ENCODE assay signal across 19 cellular contexts in genomic region chr6:90502381-90502780, GRCh38.
A peak's percentile ranks its signal among the peaks of the same experiment; 100 is the strongest.
DNase-seq lines count a peak whose midpoint lies in the region; ATAC-seq and TF ChIP-seq lines count a peak whose summit lies in the region.
"Had no signal": no experiment of that assay in that cellular context is flagged by ENCODE, and none has a peak within 500 bp of the region (broad histone marks: within the 10 kb centered on the region; RNA-seq: fewer than 3 reads in every experiment).

No MANE protein-coding gene starts in this region.

- H3K9me3 ChIP-seq in Caco-2 (no peaks in the 10 kb centered on the region), HCT116 (ENCODE audit: control insufficient read depth in 1 of 2, insufficient read depth in 1 of 2, low read depth in 1 of 2, low read length in 2 of 2) (no peaks in the 10 kb centered on the region), iPS-20b (ENCODE audit: insufficient read depth, low read depth, low read length) (no peaks in the 10 kb centered on the region)

- CTCF ChIA-PET in Caco-2 (lab: Charles Lee) (no interaction called here), HCT116 (lab: Charles Lee) (no interaction called here)

- BruUV-seq in Caco-2 (replicated peaks; lab: Mats Ljungman, UMichigan) = no TSS peak
- no TSS peak for BruUV-seq in HCT116 (replicated peaks; lab: Mats Ljungman, UMichigan)

- peaks cover 13% of the 10 kb centered on the region for H3K4me1 Mint-ChIP-seq in Caco-2 (ENCODE audit: low read depth, unreplicated experiment)

- H3K9me2 ChIP-seq in HCT116 (ENCODE audit: insufficient read depth) = no peaks in the 10 kb centered on the region

- no peak for TF ChIP-seq POLR2A in HCT116 (IDR thresholded peaks at IDR 0.05; ENCODE audit: borderline replicate concordance, extremely low read depth, insufficient read depth, insufficient read length)

- intact Hi-C loops in Caco-2 (cut with micrococcal nuclease; ENCODE audit: unreplicated experiment) (no loop called here), HCT116 (cut with micrococcal nuclease) (no loop called here)

- H3K79me2 ChIP-seq in HCT116 (ENCODE audit: insufficient read depth, low read length) = no peaks in the 10 kb centered on the region

- no peak for TF ChIP-seq CTCF in Caco-2 (IDR thresholded peaks at IDR 0.05; ENCODE audit: insufficient read depth in 1 of 2, low read depth in 1 of 2, low read length in 1 of 2, severe bottlenecking in 1 of 2, unreplicated experiment in 1 of 2)
- no peak for TF ChIP-seq CTCF in HCT116 (IDR thresholded peaks at IDR 0.05 in 2 of 3, conservative IDR thresholded peaks at IDR 0.05 in 1 of 3; ENCODE audit: borderline replicate concordance in 1 of 3, insufficient read depth in 1 of 3, low read depth in 2 of 3, low read length in 2 of 3)

- no peaks in the 10 kb centered on the region for H3K36me3 ChIP-seq in Caco-2 (ENCODE audit: control insufficient read depth, insufficient read depth, low read length)
- H3K36me3 ChIP-seq in HCT116 (ENCODE audit: control insufficient read depth in 1 of 2, insufficient read depth in 2 of 2, low read length in 2 of 2) = no peaks in the 10 kb centered on the region
- H3K36me3 ChIP-seq in iPS-20b (ENCODE audit: insufficient read depth, low read depth, low read length) = no peaks in the 10 kb centered on the region

- H3K4me1 ChIP-seq in Caco-2 (peaks cover 23% of the 10 kb centered on the region), HCT116 (ENCODE audit: control insufficient read depth in 1 of 2, insufficient read depth in 2 of 2, low read length in 2 of 2) (peaks cover 0 to 13% of the 10 kb centered on the region in 2 experiments; a peak in 2 of 4 replicates), iPS-20b (ENCODE audit: insufficient read depth, low read length) (peaks cover 18% of the 10 kb centered on the region)

- peaks cover 7% of the 10 kb centered on the region for H3K36me3 Mint-ChIP-seq in Caco-2 (ENCODE audit: insufficient read depth, unreplicated experiment)
- H3K36me3 Mint-ChIP-seq: IgD-negative memory B cell, T-cell had no signal

- no peak overlapping the region for H3K27ac ChIP-seq in HCT116 (ENCODE audit: low read depth, low read length)
- peak overlapping the region; percentile 27 for H3K27ac ChIP-seq in iPS-20b (ENCODE audit: low read length)
- H3K27ac ChIP-seq: C4-2B, SK-N-MC had no signal

- ATAC-seq in HCT116 (no peak), HG03280 (IDR thresholded peaks at IDR 0.05; ENCODE audit: unreplicated experiment) (no peak)
- ATAC-seq: Right ventricle myocardium inferior had no signal

- no peaks in the 10 kb centered on the region; the same call in 1 of the 2 replicates for H3K27me3 ChIP-seq in Caco-2 (replicated peaks; ENCODE audit: control insufficient read depth, insufficient read depth, low read length)
- no peaks in the 10 kb centered on the region for H3K27me3 ChIP-seq in HCT116 (ENCODE audit: insufficient read depth, low read length)
- H3K27me3 ChIP-seq in iPS-20b (ENCODE audit: insufficient read depth, low read length) = no peaks in the 10 kb centered on the region

- POLR2A ChIA-PET in Caco-2 (lab: Charles Lee) (no interaction called here), HCT116 (lab: Charles Lee) (no interaction called here)

- H3K9ac ChIP-seq in HCT116 (ENCODE audit: low read length) (no peak overlapping the region), iPS-20b (ENCODE audit: low read depth, low read length) (peak overlapping the region; percentile 17; the same call in 1 of the 2 replicates)

- H4K20me1 ChIP-seq in HCT116 (ENCODE audit: insufficient read depth) = no peaks in the 10 kb centered on the region

- peak overlapping the region; percentile 26; the same call in 1 of the 2 replicates for H3K4me2 ChIP-seq in HCT116 (ENCODE audit: low read length)

- no peak for TF ChIP-seq RAD21 in HCT116 (IDR thresholded peaks at IDR 0.05; ENCODE audit: low read depth)

- no peak overlapping the region for H2AFZ ChIP-seq in HCT116 (ENCODE audit: low read depth, low read length, poor library complexity, severe bottlenecking)

- H3K4me3 Mint-ChIP-seq in Caco-2 (ENCODE audit: unreplicated experiment) = no peak overlapping the region
- H3K4me3 Mint-ChIP-seq: IgD-negative memory B cell, T-cell had no signal

- H3K4me3 ChIP-seq in Caco-2 (ENCODE audit: low read depth, low read length) = no peak overlapping the region
- no peak overlapping the region for H3K4me3 ChIP-seq in HCT116 (replicated peaks in 1 of 2; ENCODE audit: low read depth in 1 of 2, low read length in 2 of 2)
- H3K4me3 ChIP-seq in iPS-20b (ENCODE audit: low read length) = no peak overlapping the region
- H3K4me3 ChIP-seq: SK-N-MC had no signal

- no peaks in the 10 kb centered on the region for H3K9me3 Mint-ChIP-seq in Caco-2 (ENCODE audit: unreplicated experiment)
- H3K9me3 Mint-ChIP-seq: IgD-negative memory B cell, T-cell had no signal

- H3K27me3 Mint-ChIP-seq in Caco-2 (ENCODE audit: insufficient read depth, unreplicated experiment) = no peaks in the 10 kb centered on the region
- H3K27me3 Mint-ChIP-seq: IgD-negative memory B cell, T-cell had no signal

- H3K27ac Mint-ChIP-seq in Caco-2 (ENCODE audit: unreplicated experiment) = peak overlapping the region; percentile 92
- H3K27ac Mint-ChIP-seq: IgD-negative memory B cell had no signal

- DNase-seq in Caco-2 (no peak), HCT116 (ENCODE audit: low read depth, low spot score) (no peak), NCI-H2227 (lab: John Stamatoyannopoulos, UW; ENCODE audit: unreplicated experiment) (peak; percentile 77), amygdala (lab: John Stamatoyannopoulos, UW) (no peak), SKM-1 (lab: John Stamatoyannopoulos, UW; ENCODE audit: unreplicated experiment) (no peak), NCI-H748 treated with DMSO at 0.1 percent for 48 hours (lab: John Stamatoyannopoulos, UW) (no peak)
- DNase-seq: AML-193, DMS79, GOT3, NCI-H2029 treated with DMSO at 0.1 percent for 48 hours, NCI-H524 treated with DMSO at 0.1 percent for 48 hours, T-cell, T-helper 9 cell had no signal

- RAD21 ChIA-PET in HCT116 (lab: Charles Lee; ENCODE audit: low non-redundant PET in 1 of 2, low total read pairs in 2 of 2, uncharacterized antibody in 2 of 2, unreplicated experiment in 2 of 2) = no interaction called here

TF ChIP-seq in HCT116, 20 proteins besides CTCF, POLR2A, EP300 and RAD21 (continues in another document):
- TF ChIP-seq EZH2phosphoT487 (IDR thresholded peaks at IDR 0.05; ENCODE audit: borderline replicate concordance) (no peak), ZNF274 (IDR thresholded peaks at IDR 0.05; ENCODE audit: low read depth, low read length) (no peak), ELF1 (IDR thresholded peaks at IDR 0.05; ENCODE audit: borderline replicate concordance, low read depth) (no peak), EGR1 (IDR thresholded peaks at IDR 0.05; ENCODE audit: low read depth) (no peak), ATF3 (IDR thresholded peaks at IDR 0.05) (no peak), YY1 (IDR thresholded peaks at IDR 0.05; ENCODE audit: extremely low read depth, insufficient replicate concordance, low read depth, low read length) (no peak), REST (IDR thresholded peaks at IDR 0.05; ENCODE audit: low read depth) (no peak), TCF7L2 (IDR thresholded peaks at IDR 0.05; ENCODE audit: borderline replicate concordance, extremely low read depth, insufficient read depth, insufficient read length) (no peak), JUND (IDR thresholded peaks at IDR 0.05) (no peak), ZFX (IDR thresholded peaks at IDR 0.05) (no peak), FOSL1 (IDR thresholded peaks at IDR 0.05; ENCODE audit: low read depth) (no peak), POLR2AphosphoS5 (IDR thresholded peaks at IDR 0.05; ENCODE audit: low read depth, low read length) (no peak), CEBPB (IDR thresholded peaks at IDR 0.05; ENCODE audit: low read depth) (no peak), SRF (IDR thresholded peaks at IDR 0.05; ENCODE audit: low read depth) (no peak)
